In the genomic region with DNA sequence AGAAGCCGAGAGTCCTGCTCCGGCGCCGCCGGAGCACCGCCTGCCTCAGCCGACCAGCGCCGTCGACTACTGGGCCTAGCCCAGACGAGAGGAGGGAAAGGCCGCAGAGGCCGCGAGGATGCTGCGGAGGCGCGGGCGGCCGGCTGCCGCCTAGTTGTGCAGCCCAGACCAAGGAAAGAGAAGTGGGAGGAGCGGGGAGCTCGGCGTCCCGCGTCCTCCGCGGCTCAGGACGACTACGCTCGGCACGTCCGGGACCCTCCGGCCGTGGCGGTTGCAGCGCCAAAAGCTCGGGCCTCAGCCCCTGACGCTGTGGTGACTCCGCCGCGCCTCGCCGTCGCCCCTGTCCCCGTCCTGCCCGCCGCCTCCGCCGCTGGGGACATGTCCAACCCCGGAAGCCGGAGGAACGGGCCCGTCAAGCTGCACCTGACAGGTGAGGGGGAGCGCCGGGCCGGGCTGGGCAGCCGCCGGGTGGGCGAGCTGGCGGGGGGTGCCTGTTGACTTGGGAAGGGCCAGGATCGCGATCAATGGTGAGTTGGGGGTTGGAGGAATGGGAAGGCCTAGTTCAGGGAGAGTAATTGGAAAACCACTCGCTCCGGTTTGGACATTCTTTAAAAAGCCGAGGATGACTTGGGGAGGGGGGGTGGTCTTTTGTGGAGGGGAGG, we compare ENCODE assay signal across 8 cellular contexts. TPM values are rescaled to one million over a fixed set of nuclear protein-coding genes. Genes with fewer than 3 reads are reported as not detected.
DNase-seq lines count a peak whose midpoint lies in the region; ATAC-seq and TF ChIP-seq lines count a peak whose summit lies in the region.

No MANE protein-coding gene starts in this region.

- H3K36me3 ChIP-seq in DOHH2 (ENCODE audit: control insufficient read depth, low read length): no peaks in the 10 kb centered on the region
- H3K36me3 ChIP-seq in RWPE2 (ENCODE audit: low read depth): no peaks in the 10 kb centered on the region
- peaks cover 14% of the 10 kb centered on the region for H3K36me3 ChIP-seq in adipocyte (ENCODE audit: control insufficient read depth, insufficient read depth, low read length, severe bottlenecking)
- H3K36me3 ChIP-seq in heart left ventricle: peaks cover 0 to 11% (median 0%) of the 10 kb centered on the region in 9 donors
- no peaks in the 10 kb centered on the region for H3K36me3 ChIP-seq in ovary
- H3K36me3 ChIP-seq in thymus (ENCODE audit: control insufficient read depth, insufficient read depth): no peaks in the 10 kb centered on the region

- no peak for TF ChIP-seq POLR2A in heart left ventricle (IDR thresholded peaks at IDR 0.05)
- TF ChIP-seq POLR2A in ovary (IDR thresholded peaks at IDR 0.05): no peak

- H3K4me1 ChIP-seq in DOHH2 (ENCODE audit: control insufficient read depth, low read length): peaks cover 33% of the 10 kb centered on the region
- H3K4me1 ChIP-seq in RWPE2 (ENCODE audit: insufficient read depth, poor library complexity, severe bottlenecking): peaks cover 9% of the 10 kb centered on the region
- peaks cover 4% of the 10 kb centered on the region for H3K4me1 ChIP-seq in adipocyte (ENCODE audit: control insufficient read depth, insufficient read depth, low read length)
- H3K4me1 ChIP-seq in heart left ventricle: peaks cover 0 to 23% (median 6%) of the 10 kb centered on the region in 12 donors
- H3K4me1 ChIP-seq in ovary (ENCODE audit: insufficient read depth): no peaks in the 10 kb centered on the region
- peaks cover 7% of the 10 kb centered on the region for H3K4me1 ChIP-seq in thymus (ENCODE audit: control insufficient read depth, insufficient read depth, low read length)

- H3K79me2 ChIP-seq in DOHH2 (ENCODE audit: control insufficient read depth, low read length): peaks cover 5% of the 10 kb centered on the region; the same call in 1 of the 2 replicates

- H3K4me3 ChIP-seq in DOHH2 (ENCODE audit: low read length): peak overlapping the region; percentile 87
- H3K4me3 ChIP-seq in RWPE2 (ENCODE audit: severe bottlenecking): peak overlapping the region; percentile 53
- peak overlapping the region; percentile 80 for H3K4me3 ChIP-seq in adipocyte (ENCODE audit: low read length)
- H3K4me3 ChIP-seq in heart left ventricle: peak overlapping the region; percentile 53 to 87 (median 75)
- H3K4me3 ChIP-seq in ovary: peak overlapping the region; percentile 66
- H3K4me3 ChIP-seq in thymus (ENCODE audit: low read length): peak overlapping the region; percentile 64

- H3F3A ChIP-seq in DOHH2 (ENCODE audit: control insufficient read depth, insufficient read depth): peaks cover 9% of the 10 kb centered on the region; the same call in 1 of the 2 replicates

- H3K4me2 ChIP-seq in DOHH2 (ENCODE audit: low read length): peak overlapping the region; percentile 93

- TF ChIP-seq CTCF in DOHH2 (IDR thresholded peaks at IDR 0.05; ENCODE audit: low read depth, low read length, poor library complexity, severe bottlenecking) (no peak), RWPE2 (IDR thresholded peaks at IDR 0.05; ENCODE audit: poor library complexity, severe bottlenecking) (peak; percentile 8), heart left ventricle (IDR thresholded peaks at IDR 0.05) (peak in 1 of 12 donors; percentile 5), ovary (IDR thresholded peaks at IDR 0.05) (no peak)

- H3K9me3 ChIP-seq in DOHH2 (ENCODE audit: control insufficient read depth, insufficient read depth, low read length): no peaks in the 10 kb centered on the region
- no peaks in the 10 kb centered on the region for H3K9me3 ChIP-seq in RWPE2 (ENCODE audit: severe bottlenecking)
- no peaks in the 10 kb centered on the region for H3K9me3 ChIP-seq in adipocyte (ENCODE audit: control insufficient read depth, low read length)
- H3K9me3 ChIP-seq in heart left ventricle: no peaks in the 10 kb centered on the region
- H3K9me3 ChIP-seq in ovary: no peaks in the 10 kb centered on the region
- no peaks in the 10 kb centered on the region for H3K9me3 ChIP-seq in thymus (ENCODE audit: control insufficient read depth)

- DNase-seq in RWPE2 (ENCODE audit: low spot score) (peak; percentile 62), adipocyte (ENCODE audit: low read depth) (no peak), heart left ventricle (peak; percentile 52 to 85 (median 63)), ovary (peak; percentile 56 to 78 (median 61))

- no peak for TF ChIP-seq EP300 in ovary (IDR thresholded peaks at IDR 0.05)

- no peaks in the 10 kb centered on the region for H4K20me1 ChIP-seq in DOHH2 (ENCODE audit: control insufficient read depth, insufficient read depth, low read depth, low read length)

- H3K27me3 ChIP-seq in DOHH2 (ENCODE audit: control insufficient read depth, low read length) (no peaks in the 10 kb centered on the region), RWPE2 (ENCODE audit: insufficient read depth, poor library complexity, severe bottlenecking) (no peaks in the 10 kb centered on the region), adipocyte (replicated peaks; ENCODE audit: control insufficient read depth, insufficient read depth, low read length) (no peaks in the 10 kb centered on the region), heart left ventricle (no peaks in the 10 kb centered on the region), ovary (no peaks in the 10 kb centered on the region), thymus (ENCODE audit: control insufficient read depth, insufficient read depth) (peaks cover 5% of the 10 kb centered on the region)

- intact Hi-C loops in heart left ventricle (cut with DNase I) (loop anchor here in 1 of 10 donors (10.0 kb wide), 1 partner anchor 76 kb away; no protein-coding TSS in a partner anchor), ovary (cut with DNase I) (loop anchor here in 1 of 4 donors (5.0 kb wide), 1 partner anchor 89 kb away; no protein-coding TSS in a partner anchor)

- no peaks in the 10 kb centered on the region for H3K9me2 ChIP-seq in DOHH2 (replicated peaks; ENCODE audit: control insufficient read depth, low read length)

- ATAC-seq in HG02610 (IDR thresholded peaks at IDR 0.05; ENCODE audit: unreplicated experiment): peak; percentile 69
- ATAC-seq in RWPE2 (ENCODE audit: low read depth): peak; percentile 83
- peak; percentile 49 to 89 (median 84) for ATAC-seq in heart left ventricle
- no peak for ATAC-seq in HG02852 (IDR thresholded peaks at IDR 0.05; ENCODE audit: unreplicated experiment)

- peak overlapping the region; percentile 41 for H3K27ac ChIP-seq in DOHH2 (ENCODE audit: low read depth, low read length)
- peak overlapping the region; percentile 13 for H3K27ac ChIP-seq in RWPE2 (ENCODE audit: poor library complexity, severe bottlenecking)
- peak overlapping the region; percentile 44 to 90 (median 77) for H3K27ac ChIP-seq in heart left ventricle
- H3K27ac ChIP-seq in ovary: peak overlapping the region; percentile 82 to 91
- peak overlapping the region; percentile 58 for H3K27ac ChIP-seq in thymus (ENCODE audit: low read depth)

- H3K9ac ChIP-seq in adipocyte (ENCODE audit: low read length): peak overlapping the region; percentile 84

- 1 to 3% (median 2%) methylated on average over 39 to 65 of the region's 65 CpGs for WGBS in heart left ventricle, 4 donors
- WGBS in ovary, 3 donors: 0 to 1% (median 0%) methylated on average over 65 of the region's 65 CpGs
- 1% methylated on average over 65 of the region's 65 CpGs for WGBS in thymus

RNA-seq across cellular contexts. Expression of a gene that starts 37.7 kb away (rescaled TPM):
- total RNA-seq in heart left ventricle: 10 to 100 TPM in 2 of 9 donors, 1 to 10 TPM in 7; 3.9 to 19.1 (median 5.6) TPM
- 1 to 10 TPM; 3.9 TPM for polyA plus RNA-seq in heart left ventricle
- total RNA-seq in ovary: 10 to 100 TPM; 15.0 to 19.6 (median 18.3) TPM
- 10 to 100 TPM; 14.8 to 25.0 TPM for polyA plus RNA-seq in ovary
- polyA plus RNA-seq in thymus: 19.2 TPM

Comparison
In these comparisons a context has a peak if more than half of its experiments do, and no peak if none do; other contexts are left out.
1. H3K27ac ChIP-seq: peak in every context shown above with its lines; median percentile 86 in ovary; 77 in heart left ventricle; 58 in thymus; 41 in DOHH2; 13 in RWPE2.